Comparison of ENCODE assay signal across 8 cellular contexts in genomic region chr7:70193514-70193913, GRCh38.
DNase-seq lines count a peak whose midpoint lies in the region; ATAC-seq and TF ChIP-seq lines count a peak whose summit lies in the region.

No MANE protein-coding gene starts in this region.

- DNase-seq in ELR (ENCODE audit: low read depth) (peak; percentile 8), NCI-H146 treated with DMSO at 0.1 percent for 48 hours (lab: John Stamatoyannopoulos, UW; ENCODE audit: unreplicated experiment) (peak; percentile 8), brain microvascular endothelial cell (no peak), osteocyte (ENCODE audit: extremely low spot score, unreplicated experiment) (no peak), mesenteric fat pad (ENCODE audit: low spot score) (no peak)
- no peak for DNase-seq in activated T-helper 1 cell treated with anti-CD3 and anti-CD28 coated beads, Interleukin-12 subunit alpha, Interleukin-12 subunit beta, Interleukin-2, Interleukin-4 antibody, amounts not matched to agents 30 ng/mL and 10 ng/mL and 1 ng/mL, durations not matched to agents 14 hours and 24 hours and 36 hours (ENCODE audit: low spot score)

- H3K4me1 Mint-ChIP-seq in osteocyte (ENCODE audit: unreplicated experiment), result no peaks in the 10 kb centered on the region
- no peaks in the 10 kb centered on the region for H3K4me1 Mint-ChIP-seq in activated T-helper 1 cell treated with anti-CD3 and anti-CD28 coated beads, Interleukin-12 subunit alpha, Interleukin-12 subunit beta, Interleukin-2, Interleukin-4 antibody, amounts not matched to agents 30 ng/mL and 10 ng/mL and 1 ng/mL, durations not matched to agents 14 hours and 24 hours and 36 hours (ENCODE audit: low read depth)

- no peak overlapping the region for H3K27ac ChIP-seq in brain microvascular endothelial cell

- H3K36me3 Mint-ChIP-seq in osteocyte (ENCODE audit: unreplicated experiment), result peaks cover 4% of the 10 kb centered on the region
- no peaks in the 10 kb centered on the region for H3K36me3 Mint-ChIP-seq in activated T-helper 1 cell treated with anti-CD3 and anti-CD28 coated beads, Interleukin-12 subunit alpha, Interleukin-12 subunit beta, Interleukin-2, Interleukin-4 antibody, amounts not matched to agents 30 ng/mL and 10 ng/mL and 1 ng/mL, durations not matched to agents 14 hours and 24 hours and 36 hours (ENCODE audit: low read depth)

- H3K4me3 ChIP-seq in brain microvascular endothelial cell (ENCODE audit: low read depth, low read length), result no peak overlapping the region

- intact Hi-C loops in activated T-helper 1 cell treated with anti-CD3 and anti-CD28 coated beads, Interleukin-12 subunit alpha, Interleukin-12 subunit beta, Interleukin-2, Interleukin-4 antibody, amounts not matched to agents 30 ng/mL and 10 ng/mL and 1 ng/mL, durations not matched to agents 14 hours and 24 hours and 36 hours (cut with micrococcal nuclease), result no loop called here

- in situ Hi-C loops in brain microvascular endothelial cell (cut with HindIII; ENCODE audit: low pct_ligation_motif_present, low sequenced_read_pairs), result no loop called here

- peak; percentile 28 for TF ChIP-seq CTCF in brain microvascular endothelial cell (IDR thresholded peaks at IDR 0.05; ENCODE audit: low read depth, low read length, missing control alignments)
- peak; percentile 46 for TF ChIP-seq CTCF in osteocyte (IDR thresholded peaks at IDR 0.05)

- ATAC-seq in HG03108 (IDR thresholded peaks at IDR 0.05; ENCODE audit: unreplicated experiment) (no peak), GM18517 (IDR thresholded peaks at IDR 0.05; ENCODE audit: unreplicated experiment) (no peak)

- no peak overlapping the region for H3K4me3 Mint-ChIP-seq in osteocyte (ENCODE audit: unreplicated experiment)
- H3K4me3 Mint-ChIP-seq in activated T-helper 1 cell treated with anti-CD3 and anti-CD28 coated beads, Interleukin-12 subunit alpha, Interleukin-12 subunit beta, Interleukin-2, Interleukin-4 antibody, amounts not matched to agents 30 ng/mL and 10 ng/mL and 1 ng/mL, durations not matched to agents 14 hours and 24 hours and 36 hours, result no peak overlapping the region

- no peaks in the 10 kb centered on the region for H3K27me3 Mint-ChIP-seq in osteocyte (ENCODE audit: unreplicated experiment)
- H3K27me3 Mint-ChIP-seq in activated T-helper 1 cell treated with anti-CD3 and anti-CD28 coated beads, Interleukin-12 subunit alpha, Interleukin-12 subunit beta, Interleukin-2, Interleukin-4 antibody, amounts not matched to agents 30 ng/mL and 10 ng/mL and 1 ng/mL, durations not matched to agents 14 hours and 24 hours and 36 hours (ENCODE audit: insufficient read depth), result no peaks in the 10 kb centered on the region

- H3K27ac Mint-ChIP-seq in osteocyte (ENCODE audit: unreplicated experiment), result no peak overlapping the region
- H3K27ac Mint-ChIP-seq in activated T-helper 1 cell treated with anti-CD3 and anti-CD28 coated beads, Interleukin-12 subunit alpha, Interleukin-12 subunit beta, Interleukin-2, Interleukin-4 antibody, amounts not matched to agents 30 ng/mL and 10 ng/mL and 1 ng/mL, durations not matched to agents 14 hours and 24 hours and 36 hours, result no peak overlapping the region

- no peaks in the 10 kb centered on the region for H3K36me3 ChIP-seq in brain microvascular endothelial cell (replicated peaks)

- no peaks in the 10 kb centered on the region for H3K9me3 Mint-ChIP-seq in osteocyte (ENCODE audit: unreplicated experiment)
- H3K9me3 Mint-ChIP-seq in activated T-helper 1 cell treated with anti-CD3 and anti-CD28 coated beads, Interleukin-12 subunit alpha, Interleukin-12 subunit beta, Interleukin-2, Interleukin-4 antibody, amounts not matched to agents 30 ng/mL and 10 ng/mL and 1 ng/mL, durations not matched to agents 14 hours and 24 hours and 36 hours, result peaks cover 6% of the 10 kb centered on the region

- no peaks in the 10 kb centered on the region for H3K27me3 ChIP-seq in brain microvascular endothelial cell (replicated peaks)

Comparison
In these comparisons a context has a peak if more than half of its experiments do, and no peak if none do; other contexts are left out.
1. DNase-seq: peak in ELR (single experiment) and NCI-H146 treated with DMSO at 0.1 percent for 48 hours (single experiment); none in brain microvascular endothelial cell (single experiment), osteocyte (single experiment), mesenteric fat pad (single experiment) and activated T-helper 1 cell treated with anti-CD3 and anti-CD28 coated beads, Interleukin-12 subunit alpha, Interleukin-12 subunit beta, Interleukin-2, Interleukin-4 antibody, amounts not matched to agents 30 ng/mL and 10 ng/mL and 1 ng/mL, durations not matched to agents 14 hours and 24 hours and 36 hours (single experiment).